11 cellular contexts compared by ENCODE assay signal in genomic region chr10:119896061-119896655, GRCh38. TPM values are rescaled to one million over a fixed set of nuclear protein-coding genes. Genes with fewer than 3 reads are reported as not detected.
DNase-seq lines count a peak whose midpoint lies in the region; ATAC-seq and TF ChIP-seq lines count a peak whose summit lies in the region.
"Had no signal": no experiment of that assay in that cellular context is flagged by ENCODE, and none has a peak within 500 bp of the region (broad histone marks: within the 10 kb centered on the region; RNA-seq: fewer than 3 reads in every experiment).

No MANE protein-coding gene starts in this region.

- ATAC-seq in Panc1 (no peak), WTC11 (no peak), HG02981 (IDR thresholded peaks at IDR 0.05; ENCODE audit: unreplicated experiment) (no peak)

- peaks cover 40% of the 10 kb centered on the region for H3K36me3 Mint-ChIP-seq in WTC11

- peaks cover 23% of the 10 kb centered on the region for H3K36me3 ChIP-seq in Panc1 (ENCODE audit: control insufficient read depth, insufficient read depth, low read length)
- peaks cover 33% of the 10 kb centered on the region for H3K36me3 ChIP-seq in skeletal muscle satellite cell (ENCODE audit: insufficient read depth, low read length)
- peaks cover 11% of the 10 kb centered on the region for H3K36me3 ChIP-seq in H7 (replicated peaks; ENCODE audit: control insufficient read depth, insufficient read depth, low read length)

- peak overlapping the region; percentile 72 for H3K4me2 ChIP-seq in skeletal muscle satellite cell (ENCODE audit: low read length)

- H3K9ac ChIP-seq in skeletal muscle satellite cell (ENCODE audit: low read depth, low read length): peak overlapping the region; percentile 32

- in situ Hi-C loops in Panc1 (cut with HindIII; ENCODE audit: low pct_unique_long_range_greater_than_20kb, low sequenced_read_pairs): no loop called here

- H3K27me3 ChIP-seq in Panc1 (ENCODE audit: control insufficient read depth, insufficient read depth, low read length) (no peaks in the 10 kb centered on the region), skeletal muscle satellite cell (ENCODE audit: control insufficient read depth, insufficient read depth, low read length) (no peaks in the 10 kb centered on the region), H7 (ENCODE audit: control insufficient read depth, insufficient read depth, low read length) (no peaks in the 10 kb centered on the region)

- TF ChIP-seq CTCF in Panc1 (IDR thresholded peaks at IDR 0.05) (no peak), WTC11 (IDR thresholded peaks at IDR 0.05) (no peak)

- H3K27ac Mint-ChIP-seq in WTC11: no peak overlapping the region
- H3K27ac Mint-ChIP-seq: activated T-helper 2 cell treated with anti-CD3 and anti-CD28 coated beads, Interferon-gamma antibody, Interleukin-2, Interleukin-4, amounts not matched to agents 10 μg/mL and 5 μg/mL and 100 μg/mL, durations not matched to agents 14 hours and 24 hours and 36 hours had no signal

- H3K4me3 ChIP-seq in Panc1 (ENCODE audit: low read depth in 2 of 2, low read length in 2 of 2) (no peak overlapping the region), skeletal muscle satellite cell (ENCODE audit: low read length) (peak overlapping the region; percentile 35), H7 (ENCODE audit: insufficient read depth, low read depth, low read length) (no peak overlapping the region)

- CTCF ChIA-PET in Panc1 (lab: Charles Lee) (interaction anchor here (0.5 kb wide), 1 partner anchor 10 kb away, joined by 5 read pairs; no protein-coding TSS in a partner anchor), WTC11 (lab: Charles Lee) (interaction anchor here (1.2 kb wide), 1 partner anchor 36 kb away, joined by 3 read pairs; no protein-coding TSS in a partner anchor)

- BruUV-seq in Panc1 (replicated peaks; lab: Mats Ljungman, UMichigan): no TSS peak

- H3K4me1 ChIP-seq in Panc1 (ENCODE audit: control insufficient read depth, insufficient read depth, low read length) (peaks cover 33% of the 10 kb centered on the region), skeletal muscle satellite cell (ENCODE audit: control insufficient read depth, insufficient read depth, low read length) (peaks cover 43% of the 10 kb centered on the region)

- no peaks in the 10 kb centered on the region for H3K9me3 ChIP-seq in Panc1 (ENCODE audit: control insufficient read depth, insufficient read depth, low read depth, low read length)
- no peaks in the 10 kb centered on the region for H3K9me3 ChIP-seq in skeletal muscle satellite cell (replicated peaks; ENCODE audit: low read length)

- no peaks in the 10 kb centered on the region for H3K27me3 Mint-ChIP-seq in WTC11 (ENCODE audit: low read depth)
- H3K27me3 Mint-ChIP-seq: naive B cell had no signal

- POLR2A ChIA-PET in Panc1 (lab: Charles Lee): no interaction called here
- POLR2A ChIA-PET in WTC11 (lab: Charles Lee): interaction anchor here (0.5 kb wide), 1 partner anchor 411 kb away, joined by 3 read pairs; no protein-coding TSS in a partner anchor

- peaks cover 14% of the 10 kb centered on the region for H3K4me1 Mint-ChIP-seq in WTC11

- H3K9me3 Mint-ChIP-seq in WTC11: no peaks in the 10 kb centered on the region; the same call in 1 of the 2 replicates
- H3K9me3 Mint-ChIP-seq: activated T-helper 2 cell treated with anti-CD3 and anti-CD28 coated beads, Interferon-gamma antibody, Interleukin-2, Interleukin-4, amounts not matched to agents 10 μg/mL and 5 μg/mL and 100 μg/mL, durations not matched to agents 14 hours and 24 hours and 36 hours; naive B cell had no signal

- H3K4me3 Mint-ChIP-seq in WTC11: no peak overlapping the region

- 0 out of 2 replicates have a peak overlapping the region, but pooled peaks have one; percentile 2 for H3K27ac ChIP-seq in Panc1 (ENCODE audit: low read length)

- DNase-seq in GM03348 (ENCODE audit: low spot score) (peak; percentile 76), Panc1 (ENCODE audit: low read depth, low spot score) (no peak), fibroblast of gingiva (ENCODE audit: low read depth) (peak; percentile 67), WTC11 (ENCODE audit: low spot score) (no peak), NCI-H2196 (lab: John Stamatoyannopoulos, UW; ENCODE audit: unreplicated experiment) (no peak), H7 (no peak)
- DNase-seq: naive B cell, NCI-H1105 treated with DMSO at 0.1 percent for 48 hours had no signal

- intact Hi-C loops in Panc1 (cut with micrococcal nuclease; ENCODE audit: unreplicated experiment): no loop called here

TF ChIP-seq in WTC11, 78 proteins besides CTCF, POLR2A, EP300 and RAD21:
- no peak for TF ChIP-seq NFE2L1 (CRISPR knock-in tag; IDR thresholded peaks at IDR 0.05)
- TF ChIP-seq, protein P1, sequence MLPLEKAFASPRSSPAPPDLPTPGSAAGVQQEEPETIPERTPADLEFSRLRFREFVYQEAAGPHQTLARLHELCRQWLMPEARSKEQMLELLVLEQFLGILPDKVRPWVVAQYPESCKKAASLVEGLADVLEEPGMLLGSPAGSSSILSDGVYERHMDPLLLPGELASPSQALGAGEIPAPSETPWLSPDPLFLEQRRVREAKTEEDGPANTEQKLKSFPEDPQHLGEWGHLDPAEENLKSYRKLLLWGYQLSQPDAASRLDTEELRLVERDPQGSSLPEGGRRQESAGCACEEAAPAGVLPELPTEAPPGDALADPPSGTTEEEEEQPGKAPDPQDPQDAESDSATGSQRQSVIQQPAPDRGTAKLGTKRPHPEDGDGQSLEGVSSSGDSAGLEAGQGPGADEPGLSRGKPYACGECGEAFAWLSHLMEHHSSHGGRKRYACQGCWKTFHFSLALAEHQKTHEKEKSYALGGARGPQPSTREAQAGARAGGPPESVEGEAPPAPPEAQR (CRISPR knock-in tag; IDR thresholded peaks at IDR 0.05): no peak

RNA-seq across cellular contexts. Expression of gene SEC23IP, which starts 3.6 kb away (rescaled TPM):
- total RNA-seq in Panc1 (2021; ENCODE audit: unreplicated experiment) (132 TPM), WTC11 (2021) (63.8 to 82.3 TPM (median 68.4 TPM) in 3 replicates)
- 102 TPM for polyA plus RNA-seq in Panc1 (2012; ENCODE audit: insufficient read length)
- total RNA-seq in skeletal muscle satellite cell (2012; rRNA removed): 21.8 and 33.5 TPM in 2 replicates
- total RNA-seq in H7 (2014; rRNA removed; shearing (Covaris generic)): 28.7 and 30.4 TPM in 2 replicates

RNA-seq across cellular contexts. Expression of gene MCMBP, which starts 23.5 kb away (rescaled TPM):
- total RNA-seq in Panc1 (2021; ENCODE audit: unreplicated experiment) (94.5 TPM), WTC11 (2021) (63.5 to 64.7 TPM (median 64.6 TPM) in 3 replicates)
- 49.7 TPM for polyA plus RNA-seq in Panc1 (2012; ENCODE audit: insufficient read length)
- 51.5 and 58.5 TPM in 2 replicates for total RNA-seq in skeletal muscle satellite cell (2012; rRNA removed)
- total RNA-seq in H7 (2014; rRNA removed; shearing (Covaris generic)): 82.8 and 84.4 TPM in 2 replicates

Comparison
In these comparisons a context has a peak if more than half of its experiments do, and no peak if none do; other contexts are left out.
1. DNase-seq: peak in GM03348 (single experiment) and fibroblast of gingiva (single experiment); none in Panc1 (single experiment), WTC11 (single experiment), NCI-H2196 (single experiment) and H7 (single experiment).